11 cellular contexts compared by ENCODE assay signal in genomic region chr1:26127235-26128163, GRCh38. TPM values are rescaled to one million over a fixed set of nuclear protein-coding genes. Genes with fewer than 3 reads are reported as not detected.
DNase-seq lines count a peak whose midpoint lies in the region; TF ChIP-seq lines count a peak whose summit lies in the region.
"Had no signal": no experiment of that assay in that cellular context is flagged by ENCODE, and none has a peak within 500 bp of the region (broad histone marks: within the 10 kb centered on the region; RNA-seq: fewer than 3 reads in every experiment).

No MANE protein-coding gene starts in this region.

- H3K4me3 ChIP-seq in left ventricle myocardium inferior (peak overlapping the region; percentile 20), stomach (peak overlapping the region in 1 of 4 donors; percentile 17), prostate gland (no peak overlapping the region)
- H3K4me3 ChIP-seq: GM12878 had no signal

- intact Hi-C loops in left ventricle myocardium inferior (cut with micrococcal nuclease) = no loop called here
- intact Hi-C loops in stomach (cut with DNase I; ENCODE audit: low total_unique reads) = no loop called here
- intact Hi-C loops in prostate gland (cut with DNase I) = no loop called here

- H3K9me3 ChIP-seq in left ventricle myocardium inferior (replicated peaks) = no peaks in the 10 kb centered on the region
- no peaks in the 10 kb centered on the region for H3K9me3 ChIP-seq in stomach
- H3K9me3 ChIP-seq in prostate gland = no peaks in the 10 kb centered on the region

- H3K27ac ChIP-seq in VCaP = peak overlapping the region; percentile 56
- H3K27ac ChIP-seq in left ventricle myocardium inferior (replicated peaks) = peak overlapping the region; percentile 54
- peak overlapping the region; percentile 74 to 94 (median 85) for H3K27ac ChIP-seq in stomach
- H3K27ac ChIP-seq in prostate gland = peak overlapping the region in 1 of 2 donors; percentile 10

- H3K36me3 ChIP-seq in left ventricle myocardium inferior (peaks cover 3% of the 10 kb centered on the region), stomach (peaks cover 0 to 6% (median 0%) of the 10 kb centered on the region in 4 donors), prostate gland (no peaks in the 10 kb centered on the region)

- H3K27me3 ChIP-seq in left ventricle myocardium inferior (ENCODE audit: low read depth) (no peaks in the 10 kb centered on the region), stomach (peaks cover 0 to 3% (median 0%) of the 10 kb centered on the region in 3 donors), prostate gland (replicated peaks; ENCODE audit: insufficient read depth) (no peaks in the 10 kb centered on the region)

- DNase-seq in activated CD4-positive, alpha-beta T cell treated with anti-CD3 and anti-CD28 coated beads for 48 hours = peak; percentile 16
- DNase-seq in activated CD4-positive, alpha-beta T cell treated with anti-CD3 and anti-CD28 coated beads for 1 hour = no peak
- no peak for DNase-seq in left ventricle myocardium inferior
- DNase-seq in stomach = no peak
- no peak for DNase-seq in SK-N-DZ (ENCODE audit: low spot score)
- DNase-seq in prostate gland (ENCODE audit: low spot score) = no peak
- DNase-seq in NCI-H226 = no peak

- TF ChIP-seq CTCF in VCaP (conservative IDR thresholded peaks at IDR 0.05) = no peak
- TF ChIP-seq CTCF in left ventricle myocardium inferior (IDR thresholded peaks at IDR 0.05; ENCODE audit: borderline replicate concordance) = no peak
- TF ChIP-seq CTCF in stomach (IDR thresholded peaks at IDR 0.05) = no peak
- no peak for TF ChIP-seq CTCF in prostate gland (IDR thresholded peaks at IDR 0.05)

- TF ChIP-seq POLR2A in stomach (IDR thresholded peaks at IDR 0.05) (no peak), prostate gland (IDR thresholded peaks at IDR 0.05) (no peak)

- H3K4me1 ChIP-seq in left ventricle myocardium inferior (peaks cover 48% of the 10 kb centered on the region), stomach (peaks cover 22 to 59% (median 41%) of the 10 kb centered on the region in 4 donors), prostate gland (replicated peaks) (no peaks in the 10 kb centered on the region)

- 23 to 39% (median 30%) methylated on average over 13 of the region's 13 CpGs for WGBS in stomach, 5 donors
- WGBS in prostate gland = 42% methylated on average over 13 of the region's 13 CpGs

- TF ChIP-seq EP300 in stomach (IDR thresholded peaks at IDR 0.05) = no peak

RNA-seq across cellular contexts. Expression of gene PDIK1L, which starts 15.9 kb away (rescaled TPM):
- 4.2 TPM for total RNA-seq in left ventricle myocardium inferior
- 10 to 100 TPM in 3 of 5 donors, 1 to 10 TPM in 2; 1.8 to 33.8 (median 11.0) TPM for total RNA-seq in stomach
- 1 to 10 TPM; 2.6 to 4.1 (median 2.9) TPM for polyA plus RNA-seq in stomach
- 6.1 and 6.8 TPM in 2 replicates for polyA plus RNA-seq in SK-N-DZ (2014; cell fraction: cytosol; rRNA removed)
- 3.1 and 4.6 TPM in 2 replicates for polyA plus RNA-seq in SK-N-DZ (2014; cell fraction: nucleus; rRNA removed)
- total RNA-seq in prostate gland = 10 to 100 TPM; 10.5 TPM

RNA-seq across cellular contexts. Expression of gene FAM110D, which starts 31.4 kb away (rescaled TPM):
- total RNA-seq in left ventricle myocardium inferior (3.1 TPM), stomach (10 to 100 TPM in 1 of 5 donors, 1 to 10 TPM in 1, not detected in 3; 1.3 to 15.6 TPM), prostate gland (1 to 10 TPM; 3.8 to 5.9 TPM)
- 1 to 10 TPM in 2 of 3 donors, under 1 TPM in 1; 1.00 to 2.7 (median 1.4) TPM for polyA plus RNA-seq in stomach
- polyA plus RNA-seq in SK-N-DZ (2014; cell fraction: cytosol; rRNA removed) = 0.14 and 1.4 TPM in 2 replicates
- 0.05 and 0.58 TPM in 2 replicates for polyA plus RNA-seq in SK-N-DZ (2014; cell fraction: nucleus; rRNA removed)
- total RNA-seq: activated CD8-positive, alpha-beta memory T cell treated with anti-CD3 and anti-CD28 coated beads for 36 hours had no signal
- polyA plus RNA-seq: GM12878 had no signal

RNA-seq across cellular contexts. Expression of gene C1orf232, which starts 41.3 kb away (rescaled TPM):
- total RNA-seq in left ventricle myocardium inferior = not detected
- not detected for total RNA-seq in stomach
- polyA plus RNA-seq in stomach = not detected
- polyA plus RNA-seq in SK-N-DZ (2014; cell fraction: cytosol; rRNA removed) = 0.44 and 1.2 TPM in 2 replicates
- 3.0 TPM in 1 of 2 replicates, not detected in the other for polyA plus RNA-seq in SK-N-DZ (2014; cell fraction: nucleus; rRNA removed)
- total RNA-seq in prostate gland = not detected
- total RNA-seq: activated CD8-positive, alpha-beta memory T cell treated with anti-CD3 and anti-CD28 coated beads for 36 hours; GM12878; H1 had no signal
- polyA plus RNA-seq: GM12878, H1 had no signal

RNA-seq across cellular contexts. Expression of gene ZNF593, which starts 42.2 kb away (rescaled TPM):
- total RNA-seq in left ventricle myocardium inferior = 13.7 TPM
- total RNA-seq in stomach = 10 to 100 TPM in 4 of 5 donors, not detected in 1; 10.6 to 74.1 (median 39.3) TPM
- 100 to 1,000 TPM; 101 to 138 (median 133) TPM for polyA plus RNA-seq in stomach
- polyA plus RNA-seq in SK-N-DZ (2014; cell fraction: cytosol; rRNA removed) = 22.5 and 33.3 TPM in 2 replicates
- polyA plus RNA-seq in SK-N-DZ (2014; cell fraction: nucleus; rRNA removed) = 11.2 and 29.0 TPM in 2 replicates
- 10 to 100 TPM; 44.5 to 50.7 TPM for total RNA-seq in prostate gland

RNA-seq across cellular contexts. Expression of gene ZNF593OS, which starts 44.1 kb away (rescaled TPM):
- total RNA-seq in left ventricle myocardium inferior (not detected), stomach (not detected), prostate gland (not detected)
- polyA plus RNA-seq in stomach = under 1 TPM in 2 of 3 donors, not detected in 1; 0.30 to 0.76 TPM
- polyA plus RNA-seq in SK-N-DZ (2014; cell fraction: cytosol; rRNA removed) = not detected in 2 replicates
- not detected in 2 replicates for polyA plus RNA-seq in SK-N-DZ (2014; cell fraction: nucleus; rRNA removed)
- total RNA-seq: activated CD8-positive, alpha-beta memory T cell treated with anti-CD3 and anti-CD28 coated beads for 36 hours; H1 had no signal
- polyA plus RNA-seq: H1 had no signal
